ENCODE assay signal across 8 cellular contexts in genomic region chr5:140402258-140403074, GRCh38. TPM values are rescaled to one million over a fixed set of nuclear protein-coding genes. Genes with fewer than 3 reads are reported as not detected.
DNase-seq lines count a peak whose midpoint lies in the region; ATAC-seq and FAIRE-seq lines count a peak whose summit lies in the region.

No MANE protein-coding gene starts in this region.

- no peak for FAIRE-seq in HTR-8/SVneo (lab: Jason Lieb, UNC)

- DNase-seq in GDM1 (lab: John Stamatoyannopoulos, UW) (peak; percentile 38), HTR-8/SVneo (ENCODE audit: insufficient read length, low spot score) (peak; percentile 44), SKM-1 treated with dmso at 0.1 percent for 144 hours (lab: John Stamatoyannopoulos, UW; ENCODE audit: unreplicated experiment) (peak; percentile 48), left ventricle myocardium superior (peak; percentile 55), renal cortical epithelial cell (ENCODE audit: low read depth) (peak; percentile 43)
- peak; percentile 3 for DNase-seq in activated naive CD8-positive, alpha-beta T cell treated with anti-CD3 and anti-CD28 coated beads, Interleukin-2, amount 50 U/mL, for 16 hours (ENCODE audit: low read depth, low spot score)

- ATAC-seq in left ventricle myocardium superior: no peak
- ATAC-seq in GM21529 (IDR thresholded peaks at IDR 0.05; ENCODE audit: unreplicated experiment): no peak
- ATAC-seq in HG03520 (IDR thresholded peaks at IDR 0.05; ENCODE audit: unreplicated experiment): no peak

- intact Hi-C loops in left ventricle myocardium superior (cut with micrococcal nuclease): no loop called here

RNA-seq across cellular contexts. Expression of gene ANKHD1, which starts 0.8 kb away (rescaled TPM):
- total RNA-seq in left ventricle myocardium superior: 66.1 TPM
- 36.1 and 81.5 TPM in 2 replicates for total RNA-seq in renal cortical epithelial cell

RNA-seq across cellular contexts. Expression of gene SLC4A9, which starts 42.5 kb away (rescaled TPM):
- not detected for total RNA-seq in left ventricle myocardium superior
- not detected in 2 replicates for total RNA-seq in renal cortical epithelial cell

RNA-seq across cellular contexts. Expression of gene HBEGF, which starts 56.1 kb away (rescaled TPM):
- total RNA-seq in left ventricle myocardium superior: 21.9 TPM
- 23.4 and 52.8 TPM in 2 replicates for total RNA-seq in renal cortical epithelial cell

Comparison
In these comparisons a context has a peak if more than half of its experiments do, and no peak if none do; other contexts are left out.
1. DNase-seq: peak in every context shown above with its lines; median percentile 55 in left ventricle myocardium superior; 48 in SKM-1 treated with dmso at 0.1 percent for 144 hours; 44 in HTR-8/SVneo; 43 in renal cortical epithelial cell; 38 in GDM1; 3 in activated naive CD8-positive, alpha-beta T cell treated with anti-CD3 and anti-CD28 coated beads, Interleukin-2, amount 50 U/mL, for 16 hours.